ENCODE assay signal across 39 cellular contexts in the genomic region with DNA sequence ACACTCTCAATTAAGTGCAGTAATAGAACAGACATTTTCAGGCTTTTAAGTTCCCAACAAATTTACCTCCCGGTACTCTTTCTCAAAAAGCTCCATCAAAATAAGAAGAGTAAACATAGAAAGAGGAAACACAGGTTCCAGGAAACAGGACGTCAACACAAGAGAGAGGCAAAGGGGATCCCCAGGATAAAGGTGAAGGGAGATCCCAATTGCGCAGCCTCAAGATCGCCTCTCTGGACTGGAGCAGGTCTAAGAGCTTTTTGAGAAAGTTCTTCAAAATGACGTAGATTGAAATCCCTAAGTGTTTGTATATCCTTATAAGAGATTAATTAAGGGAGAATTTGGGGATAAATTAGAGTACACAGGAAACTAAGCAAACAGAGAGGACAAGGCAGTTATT. TPM values are rescaled to one million over a fixed set of nuclear protein-coding genes. Genes with fewer than 3 reads are reported as not detected.
"Had no signal": no experiment of that assay in that cellular context is flagged by ENCODE, and none has a peak within 500 bp of the region (broad histone marks: within the 10 kb centered on the region; RNA-seq: fewer than 3 reads in every experiment).

No MANE protein-coding gene starts in this region.

- H3K36me3 Mint-ChIP-seq: activated naive CD4-positive, alpha-beta T cell treated with anti-CD3 and anti-CD28 coated beads, Interleukin-2, amount 50 U/mL, for 24 hours had no signal

- DNase-seq: activated B cell treated with CpG ODN at 0.5 μM for 24 hours; activated CD4-positive, alpha-beta T cell treated with anti-CD3 and anti-CD28 coated beads for 48 hours; activated CD4-positive, alpha-beta T cell treated with anti-CD3 and anti-CD28 coated beads, Interleukin-2, amount 50 U/mL, for 1 hour; activated CD4-positive, alpha-beta T cell treated with anti-CD3 and anti-CD28 coated beads, Interleukin-2, amount 50 U/mL, for 48 hours; activated CD8-positive, alpha-beta memory T cell treated with anti-CD3 and anti-CD28 coated beads for 24 hours; activated CD8-positive, alpha-beta memory T cell treated with anti-CD3 and anti-CD28 coated beads, Interleukin-2, amount 50 U/mL, for 4 hours; activated CD8-positive, alpha-beta T cell treated with anti-CD3 and anti-CD28 coated beads for 36 hours; activated effector memory CD4-positive, alpha-beta T cell treated with anti-CD3 and anti-CD28 coated beads, Interleukin-2, amount 50 U/mL, for 16 hours; activated naive CD4-positive, alpha-beta T cell treated with anti-CD3 and anti-CD28 coated beads for 36 hours; activated naive CD8-positive, alpha-beta T cell treated with anti-CD3 and anti-CD28 coated beads for 36 hours; activated naive CD8-positive, alpha-beta T cell treated with anti-CD3 and anti-CD28 coated beads, Interleukin-2, amount 50 U/mL, for 24 hours; activated T-cell treated with anti-CD3 and anti-CD28 coated beads, Interleukin-2, amount 50 U/mL, for 1 hour; activated T-cell treated with anti-CD3 and anti-CD28 coated beads, Interleukin-2, amount 50 U/mL, for 48 hours; adrenal gland; amygdala; aorta; body of pancreas; caudate nucleus; cortex of kidney; dermis blood vessel endothelial cell; effector CD4-positive, alpha-beta T cell; effector memory CD8-positive, alpha-beta T cell; esophagus squamous epithelium; foreskin melanocyte; T-helper 1 cell; T-helper 17 cell; T1000; WERI-Rb-1 had no signal

- FAIRE-seq: colon, endothelial cell of umbilical vein had no signal

- H3K27me3 Mint-ChIP-seq: activated B cell treated with CpG ODN at 0.5 μM for 24 hours; activated CD8-positive, alpha-beta T cell treated with anti-CD3 and anti-CD28 coated beads for 36 hours; activated naive CD4-positive, alpha-beta T cell treated with anti-CD3 and anti-CD28 coated beads, Interleukin-2, amount 50 U/mL, for 24 hours; activated naive CD8-positive, alpha-beta T cell treated with anti-CD3 and anti-CD28 coated beads for 36 hours; effector memory CD8-positive, alpha-beta T cell; T-helper 17 cell had no signal

- H3K4me3 ChIP-seq: adrenal gland, body of pancreas, esophagus squamous epithelium, gastroesophageal sphincter had no signal

- H3K27ac Mint-ChIP-seq: activated B cell treated with CpG ODN at 0.5 μM for 24 hours; activated CD8-positive, alpha-beta T cell treated with anti-CD3 and anti-CD28 coated beads for 36 hours; activated naive CD4-positive, alpha-beta T cell treated with anti-CD3 and anti-CD28 coated beads for 36 hours; activated naive CD4-positive, alpha-beta T cell treated with anti-CD3 and anti-CD28 coated beads, Interleukin-2, amount 50 U/mL, for 24 hours; activated naive CD8-positive, alpha-beta T cell treated with anti-CD3 and anti-CD28 coated beads for 36 hours; activated naive CD8-positive, alpha-beta T cell treated with anti-CD3 and anti-CD28 coated beads, Interleukin-2, amount 50 U/mL, for 24 hours; activated T-helper 1 cell treated with anti-CD3 and anti-CD28 coated beads, Interleukin-12 subunit alpha, Interleukin-12 subunit beta, Interleukin-2, Interleukin-4 antibody, amounts not matched to agents 30 ng/mL and 10 ng/mL and 1 ng/mL, durations not matched to agents 14 hours and 24 hours and 36 hours; activated T-helper 2 cell treated with anti-CD3 and anti-CD28 coated beads, Interferon-gamma antibody, Interleukin-2, Interleukin-4, amounts not matched to agents 10 μg/mL and 5 μg/mL and 100 μg/mL, durations not matched to agents 14 hours and 24 hours and 36 hours; T-helper 2 cell treated with Interferon-gamma antibody and Interleukin-4, amounts not matched to agents 5 μg/mL and 100 μg/mL, for 36 hours had no signal

- H3K9me3 Mint-ChIP-seq: activated B cell treated with CpG ODN at 0.5 μM for 24 hours; activated CD8-positive, alpha-beta T cell treated with anti-CD3 and anti-CD28 coated beads for 36 hours; activated naive CD4-positive, alpha-beta T cell treated with anti-CD3 and anti-CD28 coated beads for 36 hours; activated naive CD4-positive, alpha-beta T cell treated with anti-CD3 and anti-CD28 coated beads, Interleukin-2, amount 50 U/mL, for 24 hours; activated naive CD8-positive, alpha-beta T cell treated with anti-CD3 and anti-CD28 coated beads for 36 hours; activated naive CD8-positive, alpha-beta T cell treated with anti-CD3 and anti-CD28 coated beads, Interleukin-2, amount 50 U/mL, for 24 hours; activated T-helper 1 cell treated with anti-CD3 and anti-CD28 coated beads, Interleukin-12 subunit alpha, Interleukin-12 subunit beta, Interleukin-2, Interleukin-4 antibody, amounts not matched to agents 30 ng/mL and 10 ng/mL and 1 ng/mL, durations not matched to agents 14 hours and 24 hours and 36 hours; activated T-helper 2 cell treated with anti-CD3 and anti-CD28 coated beads, Interferon-gamma antibody, Interleukin-2, Interleukin-4, amounts not matched to agents 10 μg/mL and 5 μg/mL and 100 μg/mL, durations not matched to agents 14 hours and 24 hours and 36 hours; effector memory CD8-positive, alpha-beta T cell; T-helper 2 cell treated with Interferon-gamma antibody and Interleukin-4, amounts not matched to agents 5 μg/mL and 100 μg/mL, for 36 hours had no signal

- H3K36me3 ChIP-seq: adrenal gland, esophagus squamous epithelium, gastroesophageal sphincter, WERI-Rb-1 had no signal

- H3K27ac ChIP-seq: adrenal gland, body of pancreas, epithelial cell of prostate, esophagus squamous epithelium, gastroesophageal sphincter, WERI-Rb-1 had no signal

- H3K9me3 ChIP-seq: adrenal gland, body of pancreas, esophagus squamous epithelium, gastroesophageal sphincter had no signal

- ATAC-seq: activated CD4-positive, CD25-positive, alpha-beta regulatory T cell treated with anti-CD3 and anti-CD28 coated beads, Interleukin-2, amount 50 U/mL, for 24 hours; activated CD8-positive, alpha-beta T cell treated with anti-CD3 and anti-CD28 coated beads for 36 hours; activated naive CD8-positive, alpha-beta T cell treated with anti-CD3 and anti-CD28 coated beads, Interleukin-2, amount 50 U/mL, for 24 hours; body of pancreas; effector memory CD8-positive, alpha-beta T cell; gastroesophageal sphincter; T-helper 17 cell had no signal

- H3K4me3 Mint-ChIP-seq: activated B cell treated with CpG ODN at 0.5 μM for 24 hours; activated CD8-positive, alpha-beta T cell treated with anti-CD3 and anti-CD28 coated beads for 36 hours; activated naive CD4-positive, alpha-beta T cell treated with anti-CD3 and anti-CD28 coated beads for 36 hours; activated naive CD4-positive, alpha-beta T cell treated with anti-CD3 and anti-CD28 coated beads, Interleukin-2, amount 50 U/mL, for 24 hours; activated naive CD8-positive, alpha-beta T cell treated with anti-CD3 and anti-CD28 coated beads for 36 hours; activated naive CD8-positive, alpha-beta T cell treated with anti-CD3 and anti-CD28 coated beads, Interleukin-2, amount 50 U/mL, for 24 hours; activated T-helper 1 cell treated with anti-CD3 and anti-CD28 coated beads, Interleukin-12 subunit alpha, Interleukin-12 subunit beta, Interleukin-2, Interleukin-4 antibody, amounts not matched to agents 30 ng/mL and 10 ng/mL and 1 ng/mL, durations not matched to agents 14 hours and 24 hours and 36 hours; effector memory CD8-positive, alpha-beta T cell; T-helper 17 cell; T-helper 2 cell treated with Interferon-gamma antibody and Interleukin-4, amounts not matched to agents 5 μg/mL and 100 μg/mL, for 36 hours had no signal

- H3K27me3 ChIP-seq: adrenal gland, body of pancreas, esophagus squamous epithelium, gastroesophageal sphincter had no signal

RNA-seq across cellular contexts. Expression of gene SHBG, which starts 11.3 kb away (rescaled TPM):
- total RNA-seq: activated B cell treated with CpG ODN at 0.5 μM for 24 hours; activated CD8-positive, alpha-beta T cell treated with anti-CD3 and anti-CD28 coated beads for 36 hours; activated naive CD4-positive, alpha-beta T cell treated with anti-CD3 and anti-CD28 coated beads for 36 hours; activated naive CD8-positive, alpha-beta T cell treated with anti-CD3 and anti-CD28 coated beads for 36 hours; activated T-helper 1 cell treated with anti-CD3 and anti-CD28 coated beads, Interleukin-12 subunit alpha, Interleukin-12 subunit beta, Interleukin-2, Interleukin-4 antibody, amounts not matched to agents 30 ng/mL and 10 ng/mL and 1 ng/mL, durations not matched to agents 14 hours and 24 hours and 36 hours; activated T-helper 2 cell treated with anti-CD3 and anti-CD28 coated beads, Interferon-gamma antibody, Interleukin-2, Interleukin-4, amounts not matched to agents 10 μg/mL and 5 μg/mL and 100 μg/mL, durations not matched to agents 14 hours and 24 hours and 36 hours; body of pancreas; endothelial cell of umbilical vein; esophagus squamous epithelium had no signal

RNA-seq across cellular contexts. Expression of gene SOX15, which starts 28.7 kb away (rescaled TPM):
- total RNA-seq: body of pancreas, glomerular endothelial cell, T-helper 17 cell had no signal

RNA-seq across cellular contexts. Expression of gene ATP1B2, which starts 32.1 kb away (rescaled TPM):
- total RNA-seq: activated B cell treated with CpG ODN at 0.5 μM for 24 hours, dermis blood vessel endothelial cell, endothelial cell of umbilical vein, fibroblast of villous mesenchyme, glomerular endothelial cell had no signal
